ENCODE assay signal across 8 cellular contexts in genomic region chr7:100015232-100016208, GRCh38. TPM values are rescaled to one million over a fixed set of nuclear protein-coding genes. Genes with fewer than 3 reads are reported as not detected.
DNase-seq lines count a peak whose midpoint lies in the region; ATAC-seq and TF ChIP-seq lines count a peak whose summit lies in the region.

Gene ZKSCAN1 (plus strand): TSS chr7:100015596. CDS start chr7:100023507, 7,911 bp downstream.

- peak within 1 kb of the TSS; percentile 99 for H2AFZ ChIP-seq in OCI-LY7 (ENCODE audit: low read length)

- H3K9me2 ChIP-seq in OCI-LY7 (ENCODE audit: insufficient read depth, low read length): no peaks in the 10 kb centered on the region

- intact Hi-C loops in OCI-LY7 (cut with micrococcal nuclease; ENCODE audit: unreplicated experiment): loop anchor here (1.0 to 2.0 kb wide), 2 partner anchors 33 to 36 kb away; partner anchors contain the start of gene ZSCAN21

- no peaks in the 10 kb centered on the region for H3K9me3 ChIP-seq in OCI-LY7 (ENCODE audit: low read length)
- no peaks in the 10 kb centered on the region for H3K9me3 ChIP-seq in mononuclear cell (ENCODE audit: low read depth, low read length)

- POLR2A ChIA-PET in OCI-LY7 (lab: Charles Lee): interaction anchor here (0.5 to 1.2 kb wide), 14 partner anchors 11 to 1044 kb away, joined by 3 to 9 read pairs (median 4); partner anchors contain the start of genes TRIM4 and ZSCAN21

- H3K4me1 ChIP-seq in OCI-LY7 (ENCODE audit: insufficient read depth, low read length, poor library complexity, severe bottlenecking): peaks cover 20% of the 10 kb centered on the region
- H3K4me1 ChIP-seq in mononuclear cell (ENCODE audit: insufficient read depth, low read length): peaks cover 33% of the 10 kb centered on the region

- no peaks in the 10 kb centered on the region for H3K27me3 ChIP-seq in mononuclear cell (ENCODE audit: insufficient read depth, low read length)

- peaks cover 27% of the 10 kb centered on the region for H3K79me2 ChIP-seq in OCI-LY7 (ENCODE audit: insufficient read depth, low read depth, low read length)

- no TSS peak for BruUV-seq in OCI-LY7 (replicated peaks; lab: Mats Ljungman, UMichigan)

- peaks cover 6% of the 10 kb centered on the region; the same call in 1 of the 2 replicates for H3K36me3 ChIP-seq in OCI-LY7 (ENCODE audit: insufficient read depth, low read length)

- H3K4me3 ChIP-seq in OCI-LY7 (ENCODE audit: low read depth, low read length, poor library complexity, severe bottlenecking): peak within 1 kb of the TSS; percentile 100
- H3K4me3 ChIP-seq in epithelial cell of esophagus (ENCODE audit: low read length): peak within 1 kb of the TSS; percentile 98
- peak within 1 kb of the TSS; percentile 88 for H3K4me3 ChIP-seq in mononuclear cell (ENCODE audit: low read length)

- peak within 1 kb of the TSS; percentile 99 for H3K4me2 ChIP-seq in OCI-LY7 (ENCODE audit: low read length)

- CTCF ChIA-PET in OCI-LY7 (lab: Charles Lee; ENCODE audit: unreplicated experiment): interaction anchor here (0.9 kb wide), 1 partner anchor 24 kb away, joined by 4 read pairs; no protein-coding TSS in a partner anchor

- peak within 1 kb of the TSS; percentile 22 for H3K27ac ChIP-seq in OCI-LY7 (ENCODE audit: low read depth, low read length, poor library complexity, severe bottlenecking)

- peaks cover 14% of the 10 kb centered on the region; the same call in 1 of the 2 replicates for H4K20me1 ChIP-seq in OCI-LY7 (ENCODE audit: insufficient read depth, low read length)

- DNase-seq in DMS 273 (lab: John Stamatoyannopoulos, UW; ENCODE audit: unreplicated experiment) (peak; percentile 99), HuH-7 (ENCODE audit: low spot score) (peak; percentile 83), OCI-LY7 (ENCODE audit: low spot score) (peak; percentile 95), activated T-cell treated with anti-CD3 and anti-CD28 coated beads for 24 hours (ENCODE audit: low read depth) (peak; percentile 75), epithelial cell of esophagus (ENCODE audit: low read depth) (peak; percentile 94)
- peak; percentile 72 to 74 for DNase-seq in stimulated activated CD8-positive, alpha-beta memory T cell treated with anti-CD3 and anti-CD28 coated beads, Interleukin-2, amount 100 ng/mL, for 48 hours (ENCODE audit: low read depth in 2 of 2)

- ATAC-seq in GM21515 (IDR thresholded peaks at IDR 0.05; ENCODE audit: unreplicated experiment): peak; percentile 92

- TF ChIP-seq CTCF in OCI-LY7 (conservative IDR thresholded peaks at IDR 0.05; ENCODE audit: low read length) (no peak), epithelial cell of esophagus (IDR thresholded peaks at IDR 0.05; ENCODE audit: insufficient read depth, low read depth, low read length, missing control alignments) (no peak)

RNA-seq across cellular contexts. Expression of gene ZKSCAN1, which starts in this region (rescaled TPM):
- 20.2 and 21.4 TPM in 2 replicates for total RNA-seq in OCI-LY7 (2014; rRNA removed; shearing (Covaris generic))
- 48.1 and 55.4 TPM in 2 replicates for total RNA-seq in OCI-LY7 (2022)
- 41.3 TPM for total RNA-seq in mononuclear cell

Comparison
In these comparisons a context has a peak if more than half of its experiments do, and no peak if none do; other contexts are left out.
1. Peak in every context shown above with its lines: DNase-seq, ATAC-seq, H3K4me3 ChIP-seq and H3K27ac ChIP-seq.